Comparison of ENCODE assay signal across 20 cellular contexts in the genomic region with DNA sequence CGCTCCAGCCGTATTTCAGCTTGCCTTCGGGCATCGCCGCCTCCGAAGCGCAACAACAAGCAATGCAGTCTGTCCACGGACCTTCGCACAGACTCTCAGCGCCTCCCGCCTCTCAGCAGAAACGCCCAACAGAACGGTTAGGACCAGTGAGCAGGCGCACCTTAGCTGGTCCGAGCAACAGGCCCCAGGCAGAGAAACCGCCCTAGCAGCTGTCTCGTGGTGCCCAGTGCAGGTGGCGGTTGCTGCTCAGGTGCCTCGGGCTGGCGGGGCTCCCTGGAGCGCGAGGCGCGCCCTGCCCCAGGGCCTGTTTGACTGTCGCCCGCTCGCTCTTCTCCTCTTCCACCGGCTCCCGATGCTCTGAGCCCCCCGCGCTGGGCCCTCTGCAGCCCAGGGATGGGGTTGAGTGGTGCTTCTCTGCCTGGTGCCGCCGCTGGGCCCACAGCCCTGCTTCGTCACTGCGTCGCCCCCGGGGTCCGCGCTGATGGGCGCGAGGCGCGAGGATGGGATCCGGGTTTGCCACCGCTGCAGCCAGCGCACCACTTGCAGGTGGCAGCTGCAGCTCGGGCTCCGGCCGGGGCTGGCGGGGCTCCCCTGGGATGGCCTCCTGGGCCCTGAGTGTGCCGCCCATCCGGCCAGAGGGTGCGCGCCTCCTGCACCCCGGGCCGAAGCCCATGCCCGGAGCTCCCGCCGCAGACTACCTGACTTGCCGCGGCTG.
DNase-seq lines count a peak whose midpoint lies in the region; ATAC-seq and TF ChIP-seq lines count a peak whose summit lies in the region.
"Had no signal": no experiment of that assay in that cellular context is flagged by ENCODE, and none has a peak within 500 bp of the region (broad histone marks: within the 10 kb centered on the region; RNA-seq: fewer than 3 reads in every experiment).

No MANE protein-coding gene starts in this region.

- DNase-seq in breast epithelium (ENCODE audit: low spot score in 2 of 2): no peak
- no peak for DNase-seq in MCF 10A (ENCODE audit: unreplicated experiment)
- DNase-seq in esophagus squamous epithelium (lab: John Stamatoyannopoulos, UW): no peak
- DNase-seq in psoas muscle: no peak
- no peak for DNase-seq in NCI-H524 (lab: John Stamatoyannopoulos, UW)
- DNase-seq in germinal center (ENCODE audit: low spot score): no peak
- DNase-seq in heart left ventricle: no peak
- DNase-seq: 8988T; activated CD8-positive, alpha-beta memory T cell treated with anti-CD3 and anti-CD28 coated beads, Interleukin-2, amount 50 U/mL, for 48 hours; activated effector memory CD4-positive, alpha-beta T cell treated with Interleukin-2 at 50 U/mL for 16 hours; C1 segment of cervical spinal cord; cerebellar nuclear complex; effector memory CD8-positive, alpha-beta T cell; NCI-H1436 treated with DMSO at 0.1 percent for 48 hours; NCI-H526; right lobe of liver; RPMI8226 had no signal

- TF ChIP-seq CTCF in breast epithelium (IDR thresholded peaks at IDR 0.05): no peak
- no peak for TF ChIP-seq CTCF in MCF 10A (IDR thresholded peaks at IDR 0.05; ENCODE audit: unreplicated experiment)
- no peak for TF ChIP-seq CTCF in esophagus squamous epithelium (IDR thresholded peaks at IDR 0.05)
- no peak for TF ChIP-seq CTCF in psoas muscle (IDR thresholded peaks at IDR 0.05)
- TF ChIP-seq CTCF in heart left ventricle (IDR thresholded peaks at IDR 0.05): no peak

- H3K27me3 ChIP-seq in breast epithelium: no peaks in the 10 kb centered on the region
- peaks cover 0 to 9% (median 0%) of the 10 kb centered on the region in 4 donors for H3K27me3 ChIP-seq in esophagus squamous epithelium
- peaks cover 0 to 7% (median 0%) of the 10 kb centered on the region in 3 donors for H3K27me3 ChIP-seq in psoas muscle (ENCODE audit: insufficient read depth in 3 of 3, low read length in 2 of 3)
- peaks cover 0 to 5% (median 0%) of the 10 kb centered on the region in 9 donors for H3K27me3 ChIP-seq in heart left ventricle
- H3K27me3 ChIP-seq: left lung, right lobe of liver had no signal

- POLR2A ChIA-PET in MCF 10A (lab: Yijun Ruan, JAX): no interaction called here

- no peaks in the 10 kb centered on the region for H3K36me3 Mint-ChIP-seq in MCF 10A (ENCODE audit: insufficient read depth, unreplicated experiment)

- peak overlapping the region in 2 of 3 donors; percentile 46 to 54 for H3K4me3 ChIP-seq in breast epithelium
- peak overlapping the region in 3 of 4 donors; percentile 14 to 51 (median 33) for H3K4me3 ChIP-seq in esophagus squamous epithelium
- H3K4me3 ChIP-seq in psoas muscle: peak overlapping the region; percentile 47
- peak overlapping the region in 4 of 12 donors; percentile 10 to 37 (median 24) for H3K4me3 ChIP-seq in heart left ventricle
- H3K4me3 ChIP-seq: K562 had no signal

- CTCF ChIA-PET in MCF 10A (lab: Yijun Ruan, JAX): no interaction called here

- H3K9me3 ChIP-seq in breast epithelium (no peaks in the 10 kb centered on the region), esophagus squamous epithelium (no peaks in the 10 kb centered on the region), psoas muscle (no peaks in the 10 kb centered on the region), heart left ventricle (no peaks in the 10 kb centered on the region)
- H3K9me3 ChIP-seq: right lobe of liver had no signal

- peaks cover 19% of the 10 kb centered on the region for H3K9me3 Mint-ChIP-seq in MCF 10A (ENCODE audit: unreplicated experiment)

- H3K4me3 Mint-ChIP-seq in MCF 10A (ENCODE audit: unreplicated experiment): no peak overlapping the region
- H3K4me3 Mint-ChIP-seq: effector memory CD8-positive, alpha-beta T cell had no signal

- H3K4me1 ChIP-seq in breast epithelium (no peaks in the 10 kb centered on the region), esophagus squamous epithelium (peaks cover 7 to 28% (median 13%) of the 10 kb centered on the region in 3 donors), psoas muscle (no peaks in the 10 kb centered on the region), heart left ventricle (peaks cover 0 to 22% (median 5%) of the 10 kb centered on the region in 12 donors)
- H3K4me1 ChIP-seq: right lobe of liver had no signal

- H3K4me1 Mint-ChIP-seq in MCF 10A (ENCODE audit: insufficient read depth, unreplicated experiment): no peaks in the 10 kb centered on the region

- intact Hi-C loops in breast epithelium (cut with DNase I; ENCODE audit: low total_unique reads): no loop called here
- intact Hi-C loops in MCF 10A (cut with micrococcal nuclease): no loop called here
- intact Hi-C loops in esophagus squamous epithelium (cut with DNase I): no loop called here
- intact Hi-C loops in psoas muscle (cut with DNase I): no loop called here
- intact Hi-C loops in heart left ventricle (cut with DNase I): no loop called here

- no peak for TF ChIP-seq POLR2A in breast epithelium (IDR thresholded peaks at IDR 0.05)
- no peak for TF ChIP-seq POLR2A in esophagus squamous epithelium (IDR thresholded peaks at IDR 0.05)
- no peak for TF ChIP-seq POLR2A in heart left ventricle (IDR thresholded peaks at IDR 0.05)

- H3K27ac ChIP-seq in breast epithelium (peak overlapping the region; percentile 66 to 70), esophagus squamous epithelium (no peak overlapping the region), psoas muscle (no peak overlapping the region), heart left ventricle (no peak overlapping the region)
- H3K27ac ChIP-seq: left lung, right lobe of liver had no signal

- ATAC-seq in psoas muscle (no peak), heart left ventricle (no peak), GM18519 (IDR thresholded peaks at IDR 0.05; ENCODE audit: low FRiP score, unreplicated experiment) (no peak)
- ATAC-seq: effector memory CD8-positive, alpha-beta T cell; K562; right lobe of liver had no signal

- BruUV-seq in MCF 10A (replicated peaks; lab: Mats Ljungman, UMichigan): no TSS peak

- H3K36me3 ChIP-seq in breast epithelium (no peaks in the 10 kb centered on the region), esophagus squamous epithelium (no peaks in the 10 kb centered on the region), psoas muscle (ENCODE audit: insufficient read depth in 1 of 2, low read depth in 1 of 2) (no peaks in the 10 kb centered on the region), heart left ventricle (no peaks in the 10 kb centered on the region)
- H3K36me3 ChIP-seq: left lung, right lobe of liver had no signal

- H3K27me3 Mint-ChIP-seq in MCF 10A (ENCODE audit: insufficient read depth, unreplicated experiment): no peaks in the 10 kb centered on the region

- H3K27ac Mint-ChIP-seq in MCF 10A (ENCODE audit: low read depth, unreplicated experiment): no peak overlapping the region
- H3K27ac Mint-ChIP-seq: effector memory CD8-positive, alpha-beta T cell had no signal

- WGBS in esophagus squamous epithelium, 2 donors: 82 to 100% methylated on average over 1 to 8 of the region's 61 CpGs
- WGBS in psoas muscle, 3 donors: 61 to 78% (median 62%) methylated on average over 45 to 61 of the region's 61 CpGs
- WGBS in heart left ventricle, 4 donors: 59 to 73% (median 68%) methylated on average over 26 to 61 of the region's 61 CpGs

Comparison
In these comparisons a context has a peak if more than half of its experiments do, and no peak if none do; other contexts are left out.
1. H3K27ac ChIP-seq: peak in breast epithelium (2 of 2); none in esophagus squamous epithelium (0 of 4), psoas muscle (single experiment) and heart left ventricle (0 of 12).